ENCODE assay signal across 8 cellular contexts in the genomic region with DNA sequence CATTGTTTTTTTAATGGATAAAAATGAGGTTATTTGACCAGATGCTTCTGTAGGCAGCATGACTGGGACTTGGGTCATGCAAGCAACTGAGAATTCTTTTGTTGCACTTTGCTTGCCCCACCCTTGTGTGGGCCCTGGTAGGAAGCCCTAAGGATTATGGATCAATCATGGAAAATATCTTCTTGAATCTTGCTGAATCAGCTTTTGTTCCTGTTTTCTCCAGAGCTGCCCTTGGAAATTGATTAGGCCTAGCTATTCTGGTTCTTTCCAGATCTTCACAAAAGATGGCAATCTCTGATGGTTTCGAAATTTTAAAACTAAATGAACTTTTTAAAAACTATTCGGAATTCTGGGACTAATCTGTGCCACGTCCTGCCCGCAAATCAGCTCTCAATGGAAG. TPM values are rescaled to one million over a fixed set of nuclear protein-coding genes. Genes with fewer than 3 reads are reported as not detected.
"Had no signal": no experiment of that assay in that cellular context is flagged by ENCODE, and none has a peak within 500 bp of the region (broad histone marks: within the 10 kb centered on the region; RNA-seq: fewer than 3 reads in every experiment).

No MANE protein-coding gene starts in this region.

- FAIRE-seq: HTR-8/SVneo had no signal

- H3K9ac ChIP-seq: GM23248 had no signal

- DNase-seq: GM23248, GOT3, HFFc6, KG1 had no signal

- H3K4me3 ChIP-seq: GM23248, HAP-1 had no signal

- H2AFZ ChIP-seq: GM23248 had no signal

- H3K9me3 ChIP-seq: HAP-1 had no signal

- H3K36me3 ChIP-seq: HAP-1 had no signal

- ATAC-seq: HCT116 had no signal

- H3K27ac ChIP-seq: GM23248 had no signal

RNA-seq across cellular contexts. Expression of a gene that starts 58.6 kb away (rescaled TPM):
- polyA plus RNA-seq: IgD-negative memory B cell had no signal
